In the genomic region with DNA sequence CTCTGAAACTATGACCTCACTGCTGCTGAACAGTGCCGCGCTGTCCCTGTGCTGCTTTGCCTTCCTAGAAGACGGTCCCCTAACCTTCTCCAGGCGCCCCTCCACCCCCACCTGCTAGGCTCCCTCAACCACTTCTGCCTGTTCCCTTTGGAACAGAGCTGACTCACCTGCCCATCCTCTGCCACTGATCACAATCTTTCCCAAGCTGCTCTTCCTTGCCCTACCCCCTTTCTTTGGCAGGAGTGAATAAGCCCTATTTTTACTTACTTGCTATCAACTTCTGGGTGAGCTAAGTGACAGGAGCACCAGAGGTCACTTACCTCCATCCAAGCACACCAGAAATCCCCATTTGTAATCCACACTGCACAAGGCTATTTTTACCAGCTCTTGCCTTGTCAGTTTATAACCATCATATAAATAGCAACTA, we compare ENCODE assay signal across 12 cellular contexts.
DNase-seq lines count a peak whose midpoint lies in the region; ATAC-seq, FAIRE-seq and TF ChIP-seq lines count a peak whose summit lies in the region.
"Had no signal": no experiment of that assay in that cellular context is flagged by ENCODE, and none has a peak within 500 bp of the region (broad histone marks: within the 10 kb centered on the region; RNA-seq: fewer than 3 reads in every experiment).

No MANE protein-coding gene starts in this region.

- H3K4me1 Mint-ChIP-seq in astrocyte (ENCODE audit: low read depth, unreplicated experiment) = peaks cover 14% of the 10 kb centered on the region
- H3K4me1 Mint-ChIP-seq in progenitor cell of endocrine pancreas (ENCODE audit: low read depth) = no peaks in the 10 kb centered on the region

- FAIRE-seq in astrocyte (lab: Jason Lieb, UNC) = no peak

- WGBS in GM23248 (ENCODE audit: low coverage in 1 of 2, low lambda C conversion rate in 2 of 2, missing lambda C conversion rate in 2 of 2), 2 experiments = 92 to 94% methylated on average over 4 of the region's 4 CpGs
- WGBS in suprapubic skin = 59% methylated on average over 4 of the region's 4 CpGs

- H3K9me3 Mint-ChIP-seq in astrocyte (ENCODE audit: unreplicated experiment) (peaks cover 1% of the 10 kb centered on the region), progenitor cell of endocrine pancreas (ENCODE audit: low read depth) (no peaks in the 10 kb centered on the region)

- H3K9ac ChIP-seq in GM23248 (no peak overlapping the region), astrocyte (ENCODE audit: low read length) (no peak overlapping the region), rectal smooth muscle tissue (ENCODE audit: low read length) (no peak overlapping the region)
- H3K9ac ChIP-seq: BLaER1 had no signal

- no peak overlapping the region for H3K4me3 Mint-ChIP-seq in astrocyte (ENCODE audit: unreplicated experiment)
- no peak overlapping the region for H3K4me3 Mint-ChIP-seq in progenitor cell of endocrine pancreas (ENCODE audit: low read depth)

- H3K27me3 ChIP-seq in GM23248 (replicated peaks; ENCODE audit: insufficient read depth) (no peaks in the 10 kb centered on the region), astrocyte (ENCODE audit: insufficient read depth, low read length) (no peaks in the 10 kb centered on the region), rectal smooth muscle tissue (ENCODE audit: control insufficient read depth, insufficient read depth, low read length) (no peaks in the 10 kb centered on the region), suprapubic skin (no peaks in the 10 kb centered on the region)
- H3K27me3 ChIP-seq: BLaER1, body of pancreas had no signal

- intact Hi-C loops in left cardiac atrium (cut with DNase I) = loop anchor here (2.0 to 5.0 kb wide), 4 partner anchors 59 to 187 kb away; a partner anchor contains a TSS

- in situ Hi-C loops in GM23248 (cut with MboI) = no loop called here

- no peak for TF ChIP-seq EP300 in suprapubic skin (IDR thresholded peaks at IDR 0.05)

- H3K79me2 ChIP-seq in GM23248 (ENCODE audit: insufficient read depth) (0 out of 2 replicates have a peak, but pooled peaks cover 8% of the 10 kb centered on the region), astrocyte (ENCODE audit: insufficient read depth, low read length) (peaks cover 3% of the 10 kb centered on the region)

- no peak for TF ChIP-seq POLR2A in suprapubic skin (IDR thresholded peaks at IDR 0.05)

- H3K36me3 Mint-ChIP-seq in astrocyte (ENCODE audit: low read depth, unreplicated experiment) = peaks cover 23% of the 10 kb centered on the region
- peaks cover 10% of the 10 kb centered on the region for H3K36me3 Mint-ChIP-seq in progenitor cell of endocrine pancreas (ENCODE audit: insufficient read depth)

- H2AFZ ChIP-seq in GM23248 (no peak overlapping the region), astrocyte (ENCODE audit: low read depth, low read length) (no peak overlapping the region)

- H3K27ac ChIP-seq in GM23248 (no peak overlapping the region), astrocyte (ENCODE audit: low read depth, low read length) (no peak overlapping the region), rectal smooth muscle tissue (ENCODE audit: low read depth, low read length) (peak overlapping the region; percentile 72), suprapubic skin (no peak overlapping the region)
- H3K27ac ChIP-seq: BLaER1, body of pancreas had no signal

- H3K36me3 ChIP-seq in GM23248 (ENCODE audit: low read depth) (peaks cover 37% of the 10 kb centered on the region), astrocyte (ENCODE audit: insufficient read depth, low read length) (peaks cover 20% of the 10 kb centered on the region), rectal smooth muscle tissue (ENCODE audit: control insufficient read depth, insufficient read depth, low read length) (peaks cover 22% of the 10 kb centered on the region), suprapubic skin (peaks cover 61% of the 10 kb centered on the region)

- DNase-seq in GM23248 (peak; percentile 13), astrocyte (ENCODE audit: low read depth) (peak; percentile 22), left cardiac atrium (no peak), cortex of kidney (lab: John Stamatoyannopoulos, UW) (no peak), progenitor cell of endocrine pancreas (ENCODE audit: low spot score, unreplicated experiment) (no peak), suprapubic skin (ENCODE audit: low spot score in 2 of 2) (no peak)
- DNase-seq: activated CD4-positive, alpha-beta T cell treated with anti-CD3 and anti-CD28 coated beads for 4 hours; body of pancreas; NCI-H2107 had no signal

- H3K4me2 ChIP-seq in GM23248 (ENCODE audit: unreplicated experiment) (no peak overlapping the region), astrocyte (ENCODE audit: low read length) (no peak overlapping the region)
- H3K4me2 ChIP-seq: BLaER1 had no signal

- H3K4me1 ChIP-seq in GM23248 (ENCODE audit: insufficient read depth) (no peaks in the 10 kb centered on the region), astrocyte (ENCODE audit: insufficient read depth, low read length) (no peaks in the 10 kb centered on the region), rectal smooth muscle tissue (ENCODE audit: control insufficient read depth, insufficient read depth, low read length) (peaks cover 14% of the 10 kb centered on the region), suprapubic skin (peaks cover 10% of the 10 kb centered on the region)

- H3K9me3 ChIP-seq in GM23248 (ENCODE audit: low read depth) = no peaks in the 10 kb centered on the region
- H3K9me3 ChIP-seq in astrocyte (ENCODE audit: insufficient read depth, low read depth, low read length) = no peaks in the 10 kb centered on the region
- H3K9me3 ChIP-seq in suprapubic skin = no peaks in the 10 kb centered on the region
- H3K9me3 ChIP-seq: BLaER1, body of pancreas had no signal

- H3K27ac Mint-ChIP-seq in astrocyte (ENCODE audit: unreplicated experiment) (peak overlapping the region; percentile 68), progenitor cell of endocrine pancreas (no peak overlapping the region)

- H4K20me1 ChIP-seq in GM23248 (ENCODE audit: insufficient read depth) (no peaks in the 10 kb centered on the region), astrocyte (ENCODE audit: insufficient read depth, low read length) (peaks cover 26% of the 10 kb centered on the region)
- H4K20me1 ChIP-seq: BLaER1 had no signal

- no peaks in the 10 kb centered on the region for H3K9me2 ChIP-seq in GM23248 (ENCODE audit: insufficient read depth)

- H3K27me3 Mint-ChIP-seq in astrocyte (ENCODE audit: low read depth, unreplicated experiment) (no peaks in the 10 kb centered on the region), progenitor cell of endocrine pancreas (no peaks in the 10 kb centered on the region)

- H3F3A ChIP-seq in GM23248 (ENCODE audit: insufficient read depth) = no peaks in the 10 kb centered on the region

- TF ChIP-seq CTCF in astrocyte (IDR thresholded peaks at IDR 0.05; ENCODE audit: insufficient read depth, low read depth, low read length) = no peak
- TF ChIP-seq CTCF in progenitor cell of endocrine pancreas (IDR thresholded peaks at IDR 0.05; ENCODE audit: unreplicated experiment) = no peak
- no peak for TF ChIP-seq CTCF in suprapubic skin (IDR thresholded peaks at IDR 0.05)

- no peak overlapping the region for H3K4me3 ChIP-seq in GM23248
- H3K4me3 ChIP-seq in astrocyte (ENCODE audit: insufficient read depth, low read depth, low read length) = no peak overlapping the region
- H3K4me3 ChIP-seq in rectal smooth muscle tissue (ENCODE audit: low read length) = no peak overlapping the region
- H3K4me3 ChIP-seq in suprapubic skin = no peak overlapping the region
- H3K4me3 ChIP-seq: BLaER1, body of pancreas had no signal

- ATAC-seq in left cardiac atrium (peak; percentile 73 to 81), GM21390 (IDR thresholded peaks at IDR 0.05; ENCODE audit: unreplicated experiment) (no peak)
- ATAC-seq: body of pancreas had no signal

Comparison
In these comparisons a context has a peak if more than half of its experiments do, and no peak if none do; other contexts are left out.
1. DNase-seq: peak in GM23248 (single experiment) and astrocyte (single experiment); none in left cardiac atrium (single experiment), cortex of kidney (single experiment), progenitor cell of endocrine pancreas (single experiment) and suprapubic skin (0 of 2).